23 cellular contexts compared by ENCODE assay signal in genomic region chr5:141844414-141845097, GRCh38. TPM values are rescaled to one million over a fixed set of nuclear protein-coding genes. Genes with fewer than 3 reads are reported as not detected.
DNase-seq lines count a peak whose midpoint lies in the region; ATAC-seq and TF ChIP-seq lines count a peak whose summit lies in the region.
"Had no signal": no experiment of that assay in that cellular context is flagged by ENCODE, and none has a peak within 500 bp of the region (broad histone marks: within the 10 kb centered on the region; RNA-seq: fewer than 3 reads in every experiment).

No MANE protein-coding gene starts in this region.

- TF ChIP-seq POLR2A in gastrocnemius medialis (IDR thresholded peaks at IDR 0.05) = no peak

- peak overlapping the region; percentile 35; the same call in 1 of the 2 replicates for H3K27ac ChIP-seq in BLaER1
- no peak overlapping the region for H3K27ac ChIP-seq in liver (ENCODE audit: low read depth in 1 of 2, low read length in 2 of 2)
- peak overlapping the region in 3 of 4 donors; percentile 33 to 75 (median 68) for H3K27ac ChIP-seq in gastrocnemius medialis
- H3K27ac ChIP-seq: SK-N-MC, thoracic aorta had no signal

- H3K4me3 ChIP-seq in BLaER1 (no peak overlapping the region), liver (ENCODE audit: low read depth in 1 of 3, low read length in 3 of 3) (no peak overlapping the region), gastrocnemius medialis (no peak overlapping the region)
- H3K4me3 ChIP-seq: SK-N-MC, thoracic aorta had no signal

- H3K9me3 Mint-ChIP-seq in brain = no peaks in the 10 kb centered on the region
- H3K9me3 Mint-ChIP-seq: activated T-cell treated with anti-CD3 and anti-CD28 coated beads, Interleukin-2, amount 50 U/mL, for 4 hours; CD8-positive, alpha-beta memory T cell; stimulated activated naive B cell treated with anti-CD40 and anti-IgM and Interleukin-4, amounts not matched to agents 10 μg/mL and 1 μg/mL and 100 μg/mL, for 72 hours had no signal

- in situ Hi-C loops in gastrocnemius medialis (cut with MboI; ENCODE audit: low sequenced_read_pairs in 4 of 4) = no loop called here
- in situ Hi-C loops in GM13977 (cut with MboI; ENCODE audit: low pct_unique_long_range_greater_than_20kb, low sequenced_read_pairs, unreplicated experiment) = no loop called here

- no peaks in the 10 kb centered on the region for H3K27me3 Mint-ChIP-seq in brain

- no peaks in the 10 kb centered on the region for H4K20me1 ChIP-seq in BLaER1

- H3K9me3 ChIP-seq in BLaER1 (no peaks in the 10 kb centered on the region), liver (ENCODE audit: control insufficient read depth in 4 of 4, low read length in 3 of 4) (no peaks in the 10 kb centered on the region), gastrocnemius medialis (no peaks in the 10 kb centered on the region)
- H3K9me3 ChIP-seq: thoracic aorta had no signal

- peak overlapping the region in 3 of 5 experiments; percentile 33 to 96 (median 76) for H3K27ac Mint-ChIP-seq in brain
- H3K27ac Mint-ChIP-seq: stimulated activated naive B cell treated with anti-CD40 and anti-IgM and Interleukin-4, amounts not matched to agents 10 μg/mL and 1 μg/mL and 100 μg/mL, for 72 hours; T-helper 17 cell had no signal

- peak overlapping the region in 3 of 5 experiments; percentile 6 to 62 (median 18) for H3K4me3 Mint-ChIP-seq in brain
- H3K4me3 Mint-ChIP-seq: activated T-cell treated with anti-CD3 and anti-CD28 coated beads, Interleukin-2, amount 50 U/mL, for 4 hours; stimulated activated naive B cell treated with anti-CD40 and anti-IgM and Interleukin-4, amounts not matched to agents 10 μg/mL and 1 μg/mL and 100 μg/mL, for 72 hours; T-helper 17 cell had no signal

- 55% methylated on average over 9 of the region's 9 CpGs for WGBS in liver

- no peaks in the 10 kb centered on the region for H3K36me3 Mint-ChIP-seq in brain

- H3K27me3 ChIP-seq in BLaER1 (no peaks in the 10 kb centered on the region), liver (ENCODE audit: control insufficient read depth in 4 of 4, insufficient read depth in 4 of 4, low read length in 3 of 4) (no peaks in the 10 kb centered on the region), gastrocnemius medialis (peaks cover 6 to 17% (median 17%) of the 10 kb centered on the region in 3 donors)

- H3K4me2 ChIP-seq in BLaER1 = peak overlapping the region; percentile 35

- no peak for TF ChIP-seq RAD21 in liver (IDR thresholded peaks at IDR 0.05)

- ATAC-seq in gastrocnemius medialis = no peak
- no peak for ATAC-seq in GM19395 (IDR thresholded peaks at IDR 0.05; ENCODE audit: unreplicated experiment)
- ATAC-seq: activated T-cell treated with anti-CD3 and anti-CD28 coated beads, Interleukin-2, amount 50 U/mL, for 4 hours; stimulated activated naive B cell treated with anti-CD40 and anti-IgM and Interleukin-4, amounts not matched to agents 10 μg/mL and 1 μg/mL and 100 μg/mL, for 72 hours; T-helper 17 cell had no signal

- DNase-seq in gastrocnemius medialis = no peak
- no peak for DNase-seq in GM13977 (ENCODE audit: low spot score)
- no peak for DNase-seq in 8988T
- no peak for DNase-seq in RKO (ENCODE audit: low spot score)
- DNase-seq: activated naive CD4-positive, alpha-beta T cell; activated T-cell treated with anti-CD3 and anti-CD28 coated beads, Interleukin-2, amount 50 U/mL, for 4 hours; AML-193; CD8-positive, alpha-beta memory T cell; cortex of kidney; GOT3; NCI-H1048; NCI-H187; occipital lobe; stimulated activated CD4-positive, alpha-beta T cell treated with anti-CD3 and anti-CD28 coated beads, Interleukin-4, amount 100 ng/mL, for 1 hour; stimulated activated naive B cell treated with anti-CD40 and anti-IgM and Interleukin-4, amounts not matched to agents 10 μg/mL and 1 μg/mL and 100 μg/mL, for 72 hours; T-helper 17 cell had no signal

- H3K4me1 ChIP-seq in BLaER1 (peaks cover 93% of the 10 kb centered on the region), liver (ENCODE audit: control insufficient read depth in 4 of 4, insufficient read depth in 4 of 4, low read length in 3 of 4) (peaks cover 21 to 58% (median 49%) of the 10 kb centered on the region in 4 donors), gastrocnemius medialis (peaks cover 18 to 22% of the 10 kb centered on the region in 2 donors)

- H3K36me3 ChIP-seq in BLaER1 = no peaks in the 10 kb centered on the region
- no peaks in the 10 kb centered on the region for H3K36me3 ChIP-seq in liver (ENCODE audit: control insufficient read depth in 4 of 4, insufficient read depth in 3 of 4, low read depth in 1 of 4, low read length in 3 of 4)
- H3K36me3 ChIP-seq in gastrocnemius medialis = no peaks in the 10 kb centered on the region
- H3K36me3 ChIP-seq: thoracic aorta had no signal

- TF ChIP-seq CTCF in brain (conservative IDR thresholded peaks at IDR 0.05) (no peak), liver (IDR thresholded peaks at IDR 0.05; ENCODE audit: low read depth, low read length, missing input control) (no peak), gastrocnemius medialis (IDR thresholded peaks at IDR 0.05 in 4 of 5, conservative IDR thresholded peaks at IDR 0.05 in 1 of 5) (no peak), GM13977 (IDR thresholded peaks at IDR 0.05; ENCODE audit: extremely low read depth, insufficient read depth, missing control alignments) (no peak)

- H3K9ac ChIP-seq in BLaER1 = no peak overlapping the region
- no peak overlapping the region for H3K9ac ChIP-seq in liver (ENCODE audit: low read depth in 1 of 2, low read length in 2 of 2)

- H3K4me1 Mint-ChIP-seq in brain = peaks cover 97% of the 10 kb centered on the region

- intact Hi-C loops in gastrocnemius medialis (cut with DNase I; ENCODE audit: low total_unique reads) = no loop called here

TF ChIP-seq in liver, 16 proteins besides CTCF, POLR2A, EP300 and RAD21:
- TF ChIP-seq, protein P1, sequence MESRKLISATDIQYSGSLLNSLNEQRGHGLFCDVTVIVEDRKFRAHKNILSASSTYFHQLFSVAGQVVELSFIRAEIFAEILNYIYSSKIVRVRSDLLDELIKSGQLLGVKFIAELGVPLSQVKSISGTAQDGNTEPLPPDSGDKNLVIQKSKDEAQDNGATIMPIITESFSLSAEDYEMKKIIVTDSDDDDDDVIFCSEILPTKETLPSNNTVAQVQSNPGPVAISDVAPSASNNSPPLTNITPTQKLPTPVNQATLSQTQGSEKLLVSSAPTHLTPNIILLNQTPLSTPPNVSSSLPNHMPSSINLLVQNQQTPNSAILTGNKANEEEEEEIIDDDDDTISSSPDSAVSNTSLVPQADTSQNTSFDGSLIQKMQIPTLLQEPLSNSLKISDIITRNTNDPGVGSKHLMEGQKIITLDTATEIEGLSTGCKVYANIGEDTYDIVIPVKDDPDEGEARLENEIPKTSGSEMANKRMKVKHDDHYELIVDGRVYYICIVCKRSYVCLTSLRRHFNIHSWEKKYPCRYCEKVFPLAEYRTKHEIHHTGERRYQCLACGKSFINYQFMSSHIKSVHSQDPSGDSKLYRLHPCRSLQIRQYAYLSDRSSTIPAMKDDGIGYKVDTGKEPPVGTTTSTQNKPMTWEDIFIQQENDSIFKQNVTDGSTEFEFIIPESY (IDR thresholded peaks at IDR 0.05) = no peak
- TF ChIP-seq RXRA (IDR thresholded peaks at IDR 0.05) = no peak
- no peak for TF ChIP-seq JUND (IDR thresholded peaks at IDR 0.05)
- TF ChIP-seq FOXA1 (IDR thresholded peaks at IDR 0.05) = no peak
- peak; percentile 47 to 74 for TF ChIP-seq HNF4A (conservative IDR thresholded peaks at IDR 0.05)
- no peak for TF ChIP-seq ATF3 (IDR thresholded peaks at IDR 0.05)
- no peak for TF ChIP-seq GABPA (IDR thresholded peaks at IDR 0.05 in 1 of 2, conservative IDR thresholded peaks at IDR 0.05 in 1 of 2)
- TF ChIP-seq NR2F2 (IDR thresholded peaks at IDR 0.05) = no peak
- TF ChIP-seq SP1 (IDR thresholded peaks at IDR 0.05) = peak; percentile 67
- no peak for TF ChIP-seq YY1 (IDR thresholded peaks at IDR 0.05)
- no peak for TF ChIP-seq TAF1 (conservative IDR thresholded peaks at IDR 0.05)
- peak; percentile 33 for TF ChIP-seq HNF4G (IDR thresholded peaks at IDR 0.05)
- TF ChIP-seq EGR1 (IDR thresholded peaks at IDR 0.05; ENCODE audit: low read depth in 2 of 2) = no peak
- no peak for TF ChIP-seq FOXA2 (IDR thresholded peaks at IDR 0.05)

RNA-seq across cellular contexts. Expression of gene PCDH1, which starts 33.7 kb away (rescaled TPM):
- polyA plus RNA-seq in brain (ENCODE audit: insufficient read depth, low read depth, low replicate concordance) (35.4 TPM), liver (10 to 100 TPM in 1 of 2 donors, 1 to 10 TPM in 1; 9.3 to 20.1 TPM)
- total RNA-seq in liver (10 to 100 TPM in 1 of 2 donors, 1 to 10 TPM in 1; 9.8 to 52.8 TPM), gastrocnemius medialis (10 to 100 TPM; 15.9 to 20.8 (median 18.1) TPM)
- total RNA-seq: CD8-positive, alpha-beta memory T cell; LHCN-M2 had no signal

Comparison
In these comparisons a context has a peak if more than half of its experiments do, and no peak if none do; other contexts are left out.
1. H3K27ac ChIP-seq: peak in BLaER1 (single experiment) and gastrocnemius medialis (3 of 4); none in liver (0 of 2).